ENCODE assay signal across 23 cellular contexts in the genomic region with DNA sequence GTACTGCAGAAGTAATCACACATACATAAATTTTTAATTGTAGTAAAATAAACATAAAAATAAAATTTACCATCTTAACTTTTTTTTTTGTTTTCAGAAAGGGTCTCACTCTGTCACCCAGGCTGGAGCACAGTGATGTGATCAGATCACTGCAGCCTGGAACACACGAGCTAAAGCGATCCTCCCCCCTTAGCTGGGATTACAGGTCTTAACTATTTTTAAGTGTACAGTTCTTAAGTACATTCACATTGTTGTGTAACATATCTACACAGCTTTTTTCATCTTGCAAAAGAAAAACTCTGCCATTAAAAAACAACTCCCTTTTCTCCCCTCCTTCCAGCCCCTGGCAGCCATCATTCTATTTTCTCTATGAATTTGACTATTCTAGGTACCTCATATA.
DNase-seq lines count a peak whose midpoint lies in the region; ATAC-seq and TF ChIP-seq lines count a peak whose summit lies in the region.
"Had no signal": no experiment of that assay in that cellular context is flagged by ENCODE, and none has a peak within 500 bp of the region (broad histone marks: within the 10 kb centered on the region; RNA-seq: fewer than 3 reads in every experiment).

No MANE protein-coding gene starts in this region.

- BruUV-seq in PC-9 (replicated peaks; lab: Mats Ljungman, UMichigan): TSS peak; percentile 11

- H3K36me3 ChIP-seq in PC-9 (ENCODE audit: low read depth) (peaks cover 26% of the 10 kb centered on the region), left lung (peaks cover 0 to 48% of the 10 kb centered on the region in 2 donors)

- H3K9me3 ChIP-seq in PC-9 (ENCODE audit: insufficient read depth, low read depth) (peaks cover 14% of the 10 kb centered on the region; the same call in 1 of the 2 replicates), left lung (peaks cover 0 to 15% of the 10 kb centered on the region in 2 donors)

- H3K27ac ChIP-seq in PC-9 (no peak overlapping the region), left lung (no peak overlapping the region)
- H3K27ac ChIP-seq: A549, BLaER1, GM23248 had no signal

- no peak overlapping the region for H3K4me3 Mint-ChIP-seq in activated naive CD4-positive, alpha-beta T cell treated with anti-CD3 and anti-CD28 coated beads, Interleukin-2, amount 50 U/mL, for 24 hours
- H3K4me3 Mint-ChIP-seq in HFFc6: no peak overlapping the region
- H3K4me3 Mint-ChIP-seq: CD8-positive, alpha-beta T cell had no signal

- TF ChIP-seq CTCF in PC-9 (conservative IDR thresholded peaks at IDR 0.05): no peak
- TF ChIP-seq CTCF in left lung (IDR thresholded peaks at IDR 0.05): no peak
- TF ChIP-seq CTCF in HFFc6 (IDR thresholded peaks at IDR 0.05): no peak

- no peaks in the 10 kb centered on the region for H4K20me1 ChIP-seq in PC-9 (ENCODE audit: insufficient read depth)

- no peak for ATAC-seq in activated naive CD4-positive, alpha-beta T cell treated with anti-CD3 and anti-CD28 coated beads, Interleukin-2, amount 50 U/mL, for 72 hours
- peak; percentile 47 for ATAC-seq in left lung
- no peak for ATAC-seq in HG02759 (IDR thresholded peaks at IDR 0.05; ENCODE audit: unreplicated experiment)
- ATAC-seq: A549; CD8-positive, alpha-beta T cell; GM12878; HepG2 had no signal

- H3K27ac Mint-ChIP-seq in activated naive CD4-positive, alpha-beta T cell treated with anti-CD3 and anti-CD28 coated beads, Interleukin-2, amount 50 U/mL, for 24 hours: peak overlapping the region; percentile 8
- H3K27ac Mint-ChIP-seq in activated naive CD4-positive, alpha-beta T cell treated with anti-CD3 and anti-CD28 coated beads, Interleukin-2, amount 50 U/mL, for 72 hours: no peak overlapping the region
- no peak overlapping the region for H3K27ac Mint-ChIP-seq in HFFc6

- H3K36me3 Mint-ChIP-seq in activated naive CD4-positive, alpha-beta T cell treated with anti-CD3 and anti-CD28 coated beads, Interleukin-2, amount 50 U/mL, for 24 hours: peaks cover 61% of the 10 kb centered on the region
- peaks cover 42 to 69% of the 10 kb centered on the region in 2 donors for H3K36me3 Mint-ChIP-seq in activated naive CD4-positive, alpha-beta T cell treated with anti-CD3 and anti-CD28 coated beads, Interleukin-2, amount 50 U/mL, for 72 hours
- H3K36me3 Mint-ChIP-seq in HFFc6 (ENCODE audit: low read depth): peaks cover 73% of the 10 kb centered on the region

- no peak for DNase-seq in activated naive CD4-positive, alpha-beta T cell treated with anti-CD3 and anti-CD28 coated beads, Interleukin-2, amount 50 U/mL, for 72 hours (ENCODE audit: low spot score in 2 of 2)
- DNase-seq in PC-9 (no peak), amniotic epithelial cell (ENCODE audit: low read depth) (peak; percentile 64), left lung (no peak), NCI-H2107 (lab: John Stamatoyannopoulos, UW) (no peak), HFFc6 (no peak)
- DNase-seq: CD8-positive, alpha-beta T cell; EL; GM23248; KBM-7; NCI-H1105 treated with DMSO at 0.1 percent for 48 hours; NCI-H1694; NCI-H510A; NCI-H748 treated with DMSO at 0.1 percent for 48 hours; NK-92 treated with Interleukin-12 subunit alpha and Interleukin-12 subunit beta, amount 100 ng/mL, for 24 hours; Right ventricle myocardium superior had no signal

- H3K9me2 ChIP-seq in PC-9 (ENCODE audit: insufficient read depth): no peaks in the 10 kb centered on the region

- peaks cover 55% of the 10 kb centered on the region for H3K4me1 Mint-ChIP-seq in activated naive CD4-positive, alpha-beta T cell treated with anti-CD3 and anti-CD28 coated beads, Interleukin-2, amount 50 U/mL, for 24 hours
- peaks cover 59% of the 10 kb centered on the region for H3K4me1 Mint-ChIP-seq in HFFc6 (ENCODE audit: low read depth)

- POLR2A ChIA-PET in PC-9 (lab: Charles Lee; ENCODE audit: unreplicated experiment): no interaction called here

- H3K27me3 ChIP-seq in PC-9 (ENCODE audit: insufficient read depth, low read depth) (no peaks in the 10 kb centered on the region), left lung (no peaks in the 10 kb centered on the region)
- H3K27me3 ChIP-seq: BLaER1 had no signal

- H3K9me3 Mint-ChIP-seq in activated naive CD4-positive, alpha-beta T cell treated with anti-CD3 and anti-CD28 coated beads, Interleukin-2, amount 50 U/mL, for 24 hours: no peaks in the 10 kb centered on the region
- H3K9me3 Mint-ChIP-seq in activated naive CD4-positive, alpha-beta T cell treated with anti-CD3 and anti-CD28 coated beads, Interleukin-2, amount 50 U/mL, for 72 hours: peaks cover 13 to 44% of the 10 kb centered on the region in 2 donors
- peaks cover 28% of the 10 kb centered on the region for H3K9me3 Mint-ChIP-seq in HFFc6

- no peaks in the 10 kb centered on the region for H3K27me3 Mint-ChIP-seq in activated naive CD4-positive, alpha-beta T cell treated with anti-CD3 and anti-CD28 coated beads, Interleukin-2, amount 50 U/mL, for 24 hours
- peaks cover 1% of the 10 kb centered on the region for H3K27me3 Mint-ChIP-seq in HFFc6 (ENCODE audit: insufficient read depth)

- intact Hi-C loops in PC-9 (cut with micrococcal nuclease; ENCODE audit: unreplicated experiment): no loop called here
- intact Hi-C loops in left lung (cut with DNase I): no loop called here

- H3K79me2 ChIP-seq in PC-9 (ENCODE audit: low read depth): peaks cover 8% of the 10 kb centered on the region; the same call in 1 of the 2 replicates

- H3F3A ChIP-seq in PC-9 (ENCODE audit: insufficient read depth, low read depth): peaks cover 8% of the 10 kb centered on the region

- CTCF ChIA-PET in PC-9 (lab: Charles Lee): no interaction called here

- no peak overlapping the region for H3K4me3 ChIP-seq in PC-9
- H3K4me3 ChIP-seq in left lung: no peak overlapping the region
- H3K4me3 ChIP-seq: A549, BLaER1, GM12878, GM23248, HAP-1 had no signal

- H3K4me1 ChIP-seq in PC-9 (replicated peaks; ENCODE audit: insufficient read depth): peaks cover 16% of the 10 kb centered on the region
- peaks cover 0 to 18% of the 10 kb centered on the region in 2 donors for H3K4me1 ChIP-seq in left lung
- H3K4me1 ChIP-seq: BLaER1 had no signal

- H3K4me2 ChIP-seq in PC-9: no peak overlapping the region
- H3K4me2 ChIP-seq: A549, BLaER1 had no signal

- no peak overlapping the region for H2AFZ ChIP-seq in PC-9
- H2AFZ ChIP-seq: GM23248 had no signal
